Comparison of ENCODE assay signal across 1 cellular context in the genomic region with DNA sequence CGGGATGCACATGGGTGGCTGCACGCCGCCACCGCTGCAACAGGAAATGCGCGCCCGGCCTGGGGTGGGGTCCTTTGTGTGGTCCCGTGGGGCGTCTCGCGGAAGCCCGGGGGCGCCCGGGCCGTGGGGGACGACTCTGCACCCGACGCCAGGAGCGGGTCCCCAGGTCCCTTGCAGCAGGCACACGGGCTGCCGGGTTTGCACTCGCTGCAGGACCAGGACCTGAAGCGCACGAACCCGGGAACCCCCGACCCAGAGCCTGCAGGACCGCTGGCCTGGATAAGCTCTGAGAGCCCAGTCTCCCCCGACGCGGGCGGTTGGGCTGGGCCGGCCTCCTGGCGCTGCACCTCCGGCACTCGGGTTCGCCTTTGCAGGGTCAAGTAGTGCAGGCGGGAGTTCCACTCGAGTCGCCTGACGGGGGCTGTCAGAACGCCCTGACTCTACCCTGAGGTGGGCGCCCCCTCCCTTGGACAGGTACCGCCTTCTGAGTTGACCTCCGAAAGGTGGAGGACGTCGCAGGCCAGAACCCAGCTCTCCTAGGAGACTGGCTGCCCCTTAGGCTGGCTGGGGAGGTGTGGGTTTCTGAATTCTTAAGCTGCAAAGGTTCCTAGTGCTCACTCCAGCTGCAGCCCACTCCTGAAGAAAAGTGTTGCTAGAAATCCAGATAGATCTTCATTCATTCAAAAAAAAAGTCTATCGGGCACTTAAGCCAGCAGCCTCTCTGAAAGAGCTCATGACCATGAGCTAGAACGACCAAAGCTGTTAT.
A peak's percentile ranks its signal among the peaks of the same experiment; 100 is the strongest.
TF ChIP-seq lines count a peak whose summit lies in the region.

No MANE protein-coding gene starts in this region.

TF ChIP-seq in HepG2, 621 proteins besides CTCF, POLR2A, EP300 and RAD21 (continued from another document):
- TF ChIP-seq, protein P1, sequence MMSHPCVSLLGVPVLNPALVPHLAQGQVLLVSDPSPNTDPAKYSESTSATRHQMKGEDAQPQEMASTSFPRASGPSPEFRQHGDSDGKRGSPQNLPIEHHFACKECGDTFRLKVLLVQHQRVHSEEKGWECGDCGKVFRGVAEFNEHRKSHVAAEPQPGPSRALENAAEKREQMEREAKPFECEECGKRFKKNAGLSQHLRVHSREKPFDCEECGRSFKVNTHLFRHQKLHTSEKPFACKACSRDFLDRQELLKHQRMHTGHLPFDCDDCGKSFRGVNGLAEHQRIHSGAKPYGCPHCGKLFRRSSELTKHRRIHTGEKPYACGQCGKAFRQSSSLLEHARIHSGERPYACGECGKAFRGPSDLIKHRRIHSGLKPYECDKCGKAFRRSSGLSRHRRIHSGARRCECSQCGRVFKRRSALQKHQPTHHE (CRISPR knock-in tag; IDR thresholded peaks at IDR 0.05; ENCODE audit: borderline replicate concordance) = no peak
- no peak for TF ChIP-seq ZNF878 (CRISPR knock-in tag; IDR thresholded peaks at IDR 0.05)
- no peak for TF ChIP-seq BRD4 (CRISPR knock-in tag; IDR thresholded peaks at IDR 0.05)
- peak; percentile 27; the same call in 1 of the 2 replicates for TF ChIP-seq ZNF768 (CRISPR knock-in tag; IDR thresholded peaks at IDR 0.05)
- no peak for TF ChIP-seq SNAI1 (CRISPR knock-in tag; IDR thresholded peaks at IDR 0.05; ENCODE audit: borderline replicate concordance)
- TF ChIP-seq, protein P2, sequence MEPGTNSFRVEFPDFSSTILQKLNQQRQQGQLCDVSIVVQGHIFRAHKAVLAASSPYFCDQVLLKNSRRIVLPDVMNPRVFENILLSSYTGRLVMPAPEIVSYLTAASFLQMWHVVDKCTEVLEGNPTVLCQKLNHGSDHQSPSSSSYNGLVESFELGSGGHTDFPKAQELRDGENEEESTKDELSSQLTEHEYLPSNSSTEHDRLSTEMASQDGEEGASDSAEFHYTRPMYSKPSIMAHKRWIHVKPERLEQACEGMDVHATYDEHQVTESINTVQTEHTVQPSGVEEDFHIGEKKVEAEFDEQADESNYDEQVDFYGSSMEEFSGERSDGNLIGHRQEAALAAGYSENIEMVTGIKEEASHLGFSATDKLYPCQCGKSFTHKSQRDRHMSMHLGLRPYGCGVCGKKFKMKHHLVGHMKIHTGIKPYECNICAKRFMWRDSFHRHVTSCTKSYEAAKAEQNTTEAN (CRISPR knock-in tag; conservative IDR thresholded peaks at IDR 0.05) = no peak
- TF ChIP-seq, protein P3, sequence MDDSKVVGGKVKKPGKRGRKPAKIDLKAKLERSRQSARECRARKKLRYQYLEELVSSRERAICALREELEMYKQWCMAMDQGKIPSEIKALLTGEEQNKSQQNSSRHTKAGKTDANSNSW (CRISPR knock-in tag; IDR thresholded peaks at IDR 0.05; ENCODE audit: borderline replicate concordance) = no peak
